ENCODE assay signal across 9 cellular contexts in genomic region chr10:73909716-73910115, GRCh38. TPM values are rescaled to one million over a fixed set of nuclear protein-coding genes. Genes with fewer than 3 reads are reported as not detected.
DNase-seq lines count a peak whose midpoint lies in the region; ATAC-seq, FAIRE-seq and TF ChIP-seq lines count a peak whose summit lies in the region.
"Had no signal": no experiment of that assay in that cellular context is flagged by ENCODE, and none has a peak within 500 bp of the region (broad histone marks: within the 10 kb centered on the region; RNA-seq: fewer than 3 reads in every experiment).

No MANE protein-coding gene starts in this region.

- FAIRE-seq in D721Med (lab: Jason Lieb, UNC) = no peak

- H3K9me3 Mint-ChIP-seq in CD8-positive, alpha-beta memory T cell = no peaks in the 10 kb centered on the region
- no peaks in the 10 kb centered on the region for H3K9me3 Mint-ChIP-seq in IgD-negative memory B cell
- no peaks in the 10 kb centered on the region for H3K9me3 Mint-ChIP-seq in endothelial cell (ENCODE audit: unreplicated experiment)
- no peaks in the 10 kb centered on the region for H3K9me3 Mint-ChIP-seq in progenitor cell of endocrine pancreas (ENCODE audit: low read depth)

- CTCF ChIA-PET in CD8-positive, alpha-beta memory T cell (lab: Charles Lee) = interaction anchor here (2.9 kb wide), 1 partner anchor 30 kb away, joined by 12 read pairs; no protein-coding TSS in a partner anchor

- H3K36me3 ChIP-seq in CD8-positive, alpha-beta memory T cell (ENCODE audit: insufficient read depth, low read length) = no peaks in the 10 kb centered on the region
- H3K36me3 ChIP-seq: cardiac muscle cell had no signal

- H3K4me1 ChIP-seq in CD8-positive, alpha-beta memory T cell (ENCODE audit: insufficient read depth, low read length) = peaks cover 34% of the 10 kb centered on the region

- no peak for DNase-seq in CD8-positive, alpha-beta memory T cell
- DNase-seq in endothelial cell (ENCODE audit: low spot score) (no peak), progenitor cell of endocrine pancreas (ENCODE audit: low spot score, unreplicated experiment) (no peak), AG08395 (ENCODE audit: low spot score) (no peak), D721Med (ENCODE audit: insufficient read length, low spot score) (no peak), SIG-M5 (lab: John Stamatoyannopoulos, UW) (no peak)

- H3K9me3 ChIP-seq in CD8-positive, alpha-beta memory T cell (ENCODE audit: low read length) = no peaks in the 10 kb centered on the region

- H3K27ac Mint-ChIP-seq in CD8-positive, alpha-beta memory T cell = no peak overlapping the region
- no peak overlapping the region for H3K27ac Mint-ChIP-seq in IgD-negative memory B cell
- H3K27ac Mint-ChIP-seq in endothelial cell (ENCODE audit: unreplicated experiment) = no peak overlapping the region
- no peak overlapping the region for H3K27ac Mint-ChIP-seq in progenitor cell of endocrine pancreas

- ATAC-seq in HG03565 (IDR thresholded peaks at IDR 0.05; ENCODE audit: unreplicated experiment) = no peak

- TF ChIP-seq CTCF in endothelial cell (IDR thresholded peaks at IDR 0.05; ENCODE audit: unreplicated experiment) (no peak), progenitor cell of endocrine pancreas (IDR thresholded peaks at IDR 0.05; ENCODE audit: unreplicated experiment) (no peak), D721Med (IDR thresholded peaks at IDR 0.05; ENCODE audit: insufficient read depth, missing control alignments) (no peak)

- peaks cover 21% of the 10 kb centered on the region for H3K27me3 ChIP-seq in CD8-positive, alpha-beta memory T cell (ENCODE audit: insufficient read depth, low read length, poor library complexity, severe bottlenecking)

- H3K4me3 ChIP-seq in CD8-positive, alpha-beta memory T cell (ENCODE audit: low read length) = no peak overlapping the region

- H3K27me3 Mint-ChIP-seq in CD8-positive, alpha-beta memory T cell = peaks cover 44 to 75% of the 10 kb centered on the region in 2 donors
- peaks cover 38% of the 10 kb centered on the region for H3K27me3 Mint-ChIP-seq in IgD-negative memory B cell
- H3K27me3 Mint-ChIP-seq in endothelial cell (ENCODE audit: unreplicated experiment) = peaks cover 10% of the 10 kb centered on the region
- peaks cover 77% of the 10 kb centered on the region for H3K27me3 Mint-ChIP-seq in progenitor cell of endocrine pancreas

- POLR2A ChIA-PET in CD8-positive, alpha-beta memory T cell (lab: Charles Lee) = no interaction called here

- peaks cover 25 to 35% (median 30%) of the 10 kb centered on the region in 3 donors for H3K4me1 Mint-ChIP-seq in CD8-positive, alpha-beta memory T cell
- peaks cover 13 to 19% (median 19%) of the 10 kb centered on the region in 3 donors for H3K4me1 Mint-ChIP-seq in IgD-negative memory B cell
- peaks cover 22% of the 10 kb centered on the region for H3K4me1 Mint-ChIP-seq in endothelial cell (ENCODE audit: unreplicated experiment)
- peaks cover 12% of the 10 kb centered on the region for H3K4me1 Mint-ChIP-seq in progenitor cell of endocrine pancreas (ENCODE audit: low read depth)

- peaks cover 0 to 3% (median 2%) of the 10 kb centered on the region in 3 donors for H3K36me3 Mint-ChIP-seq in CD8-positive, alpha-beta memory T cell
- no peaks in the 10 kb centered on the region for H3K36me3 Mint-ChIP-seq in IgD-negative memory B cell
- no peaks in the 10 kb centered on the region for H3K36me3 Mint-ChIP-seq in endothelial cell (ENCODE audit: low read depth, unreplicated experiment)
- H3K36me3 Mint-ChIP-seq in progenitor cell of endocrine pancreas (ENCODE audit: insufficient read depth) = no peaks in the 10 kb centered on the region

- H3K27ac ChIP-seq in CD8-positive, alpha-beta memory T cell (ENCODE audit: low read depth, low read length) = peak overlapping the region; percentile 19
- H3K27ac ChIP-seq: cardiac muscle cell had no signal

- H3K4me3 Mint-ChIP-seq in CD8-positive, alpha-beta memory T cell = peak overlapping the region in 5 of 7 donors; percentile 22 to 84 (median 83)
- H3K4me3 Mint-ChIP-seq in IgD-negative memory B cell (peak overlapping the region; percentile 52 to 91 (median 80)), endothelial cell (ENCODE audit: unreplicated experiment) (peak overlapping the region; percentile 93), progenitor cell of endocrine pancreas (ENCODE audit: low read depth) (peak overlapping the region; percentile 76)

RNA-seq across cellular contexts. Expression of gene PLAU, which starts 1.2 kb away (rescaled TPM):
- 1 to 10 TPM; 1.2 to 1.6 TPM for total RNA-seq in CD8-positive, alpha-beta memory T cell
- not detected for polyA plus RNA-seq in CD8-positive, alpha-beta memory T cell
- polyA plus RNA-seq in IgD-negative memory B cell = not detected
- 19.5 TPM for total RNA-seq in endothelial cell (ENCODE audit: unreplicated experiment)
- total RNA-seq in progenitor cell of endocrine pancreas = 0.38 and 0.93 TPM in 2 replicates

RNA-seq across cellular contexts. Expression of gene CAMK2G, which starts 35.4 kb away (rescaled TPM):
- 10 to 100 TPM; 17.3 to 17.5 TPM for total RNA-seq in CD8-positive, alpha-beta memory T cell
- polyA plus RNA-seq in CD8-positive, alpha-beta memory T cell = 8.1 TPM
- 7.2 TPM for polyA plus RNA-seq in IgD-negative memory B cell
- total RNA-seq in endothelial cell (ENCODE audit: unreplicated experiment) (27.7 TPM), progenitor cell of endocrine pancreas (20.8 and 24.5 TPM in 2 replicates)
